Comparison of ENCODE assay signal across 8 cellular contexts in genomic region chr19:40799558-40800338, GRCh38. TPM values are rescaled to one million over a fixed set of nuclear protein-coding genes. Genes with fewer than 3 reads are reported as not detected.
A peak's percentile ranks its signal among the peaks of the same experiment; 100 is the strongest.
DNase-seq lines count a peak whose midpoint lies in the region; TF ChIP-seq lines count a peak whose summit lies in the region.

No MANE protein-coding gene starts in this region.

- H3K27me3 ChIP-seq in brain microvascular endothelial cell (replicated peaks) (no peaks in the 10 kb centered on the region), kidney epithelial cell (ENCODE audit: control insufficient read depth, insufficient read depth, low read length) (no peaks in the 10 kb centered on the region), stomach (no peaks in the 10 kb centered on the region)

- H3K9me3 ChIP-seq in stomach, result no peaks in the 10 kb centered on the region

- H3K36me3 ChIP-seq in brain microvascular endothelial cell (replicated peaks) (peaks cover 22% of the 10 kb centered on the region), kidney epithelial cell (ENCODE audit: control insufficient read depth, insufficient read depth, low read length) (peaks cover 2% of the 10 kb centered on the region), stomach (peaks cover 11 to 26% (median 15%) of the 10 kb centered on the region in 4 donors)

- TF ChIP-seq CTCF in GM12875 (IDR thresholded peaks at IDR 0.05; ENCODE audit: borderline replicate concordance, insufficient read depth, low read depth, low read length) (no peak), brain microvascular endothelial cell (IDR thresholded peaks at IDR 0.05; ENCODE audit: low read depth, low read length, missing control alignments) (no peak), kidney epithelial cell (IDR thresholded peaks at IDR 0.05; ENCODE audit: insufficient read depth, low read length, poor library complexity, severe bottlenecking) (no peak), stomach (IDR thresholded peaks at IDR 0.05) (no peak)

- no peak for TF ChIP-seq EP300 in stomach (IDR thresholded peaks at IDR 0.05)

- peak overlapping the region; percentile 77 for H3K27ac ChIP-seq in brain microvascular endothelial cell
- peak overlapping the region; percentile 95 to 99 (median 97) for H3K27ac ChIP-seq in stomach

- intact Hi-C loops in stomach (cut with DNase I; ENCODE audit: low total_unique reads), result no loop called here

- 1 to 4% (median 2%) methylated on average over 33 to 40 of the region's 40 CpGs for WGBS in stomach, 5 donors

- TF ChIP-seq POLR2A in stomach (IDR thresholded peaks at IDR 0.05), result no peak

- peaks cover 55 to 60% (median 57%) of the 10 kb centered on the region in 4 donors for H3K4me1 ChIP-seq in stomach

- DNase-seq in NAMALWA (ENCODE audit: low spot score), result peak; percentile 41
- no peak for DNase-seq in brain microvascular endothelial cell
- DNase-seq in kidney epithelial cell (ENCODE audit: low read depth), result no peak
- peak; percentile 42 for DNase-seq in stomach
- DNase-seq in DMS114 treated with DMSO at 0.1 percent for 48 hours (lab: John Stamatoyannopoulos, UW; ENCODE audit: unreplicated experiment), result no peak
- DNase-seq in NCI-H526 treated with DMSO at 0.1 percent for 48 hours (lab: John Stamatoyannopoulos, UW), result no peak
- no peak for DNase-seq in AG08395 (ENCODE audit: low spot score)

- H3K4me3 ChIP-seq in GM12875 (ENCODE audit: low read depth, low read length) (peak overlapping the region; percentile 98), brain microvascular endothelial cell (ENCODE audit: low read depth, low read length) (peak overlapping the region; percentile 84), kidney epithelial cell (ENCODE audit: low read depth, low read length) (peak overlapping the region; percentile 98), stomach (peak overlapping the region; percentile 86 to 98 (median 92))

- in situ Hi-C loops in brain microvascular endothelial cell (cut with HindIII; ENCODE audit: low pct_ligation_motif_present, low sequenced_read_pairs), result no loop called here

RNA-seq across cellular contexts. Expression of gene EGLN2, which starts 0.8 kb away (rescaled TPM):
- total RNA-seq in kidney epithelial cell (99.9 and 102 TPM in 2 replicates), stomach (100 to 1,000 TPM in 1 of 5 donors, 10 to 100 TPM in 4; 30.0 to 115 (median 71.2) TPM)
- 10 to 100 TPM; 69.8 to 73.9 (median 71.7) TPM for polyA plus RNA-seq in stomach

RNA-seq across cellular contexts. Expression of gene RAB4B, which starts 21.7 kb away (rescaled TPM):
- total RNA-seq in kidney epithelial cell, result 23.0 and 35.3 TPM in 2 replicates
- total RNA-seq in stomach, result 10 to 100 TPM in 4 of 5 donors, not detected in 1; 10.3 to 47.8 (median 28.9) TPM
- 10 to 100 TPM; 31.6 to 53.7 (median 39.2) TPM for polyA plus RNA-seq in stomach

RNA-seq across cellular contexts. Expression of gene MIA, which starts 24.4 kb away (rescaled TPM):
- total RNA-seq in kidney epithelial cell (not detected in 2 replicates), stomach (1 to 10 TPM in 2 of 5 donors, not detected in 3; 2.9 to 8.1 TPM)
- polyA plus RNA-seq in stomach, result 10 to 100 TPM in 1 of 3 donors, 1 to 10 TPM in 1, not detected in 1; 2.8 to 10.1 TPM

RNA-seq across cellular contexts. Expression of gene SNRPA, which starts 48.7 kb away (rescaled TPM):
- total RNA-seq in kidney epithelial cell (84.4 and 110 TPM in 2 replicates), stomach (100 to 1,000 TPM in 2 of 5 donors, 10 to 100 TPM in 2, 1 to 10 TPM in 1; 4.9 to 258 (median 46.0) TPM)
- 10 to 100 TPM; 33.1 to 74.6 (median 71.6) TPM for polyA plus RNA-seq in stomach

RNA-seq across cellular contexts. Expression of gene ACTMAP, which starts 49.5 kb away (rescaled TPM):
- total RNA-seq in kidney epithelial cell (7.2 and 8.8 TPM in 2 replicates), stomach (10 to 100 TPM in 2 of 5 donors, 1 to 10 TPM in 2, under 1 TPM in 1; 0.73 to 24.6 (median 8.2) TPM)
- 1 to 10 TPM; 5.5 to 9.7 (median 8.2) TPM for polyA plus RNA-seq in stomach

Comparison
In these comparisons a context has a peak if more than half of its experiments do, and no peak if none do; other contexts are left out.
1. DNase-seq: peak in NAMALWA (single experiment) and stomach (single experiment); none in brain microvascular endothelial cell (single experiment), kidney epithelial cell (single experiment), DMS114 treated with DMSO at 0.1 percent for 48 hours (single experiment), NCI-H526 treated with DMSO at 0.1 percent for 48 hours (single experiment) and AG08395 (single experiment).
2. Peak in every context shown above with its lines, with median percentiles within 50 percentile points of each other: H3K4me3 ChIP-seq.